ENCODE assay signal across 8 cellular contexts in the genomic region with DNA sequence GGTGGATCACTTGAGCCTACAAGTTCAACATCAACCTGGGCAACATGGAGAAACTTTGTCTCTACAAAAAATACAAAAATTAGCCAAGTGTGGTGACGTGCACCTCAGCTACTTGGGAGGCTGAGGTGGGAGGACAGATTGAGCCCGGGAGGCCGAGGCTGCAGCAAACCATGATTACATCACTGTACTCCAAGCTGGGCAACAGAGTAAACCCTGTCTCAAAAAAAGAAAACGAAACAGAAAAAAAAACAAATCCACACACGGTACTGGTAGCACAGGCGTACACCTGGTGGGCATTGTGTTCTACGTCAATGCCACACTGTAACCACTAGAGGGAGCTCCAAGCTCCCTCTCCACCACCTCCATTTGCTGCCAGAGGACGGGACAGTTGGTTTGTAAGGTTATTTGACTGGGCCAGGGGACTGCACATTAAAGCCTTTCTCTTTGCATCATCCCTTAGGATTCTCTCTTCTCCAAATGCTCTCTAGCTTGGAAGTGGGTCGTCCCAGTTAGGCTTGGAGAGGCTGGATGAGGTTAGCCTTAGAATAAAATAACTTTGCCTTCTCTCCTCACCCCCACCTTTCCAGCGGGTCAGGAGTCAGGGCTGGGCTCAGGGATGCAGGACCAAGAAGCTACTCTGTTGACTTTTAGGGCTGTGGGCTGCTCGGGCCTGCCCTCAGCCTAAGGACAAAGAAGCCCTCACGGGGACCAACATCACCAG.
DNase-seq lines count a peak whose midpoint lies in the region; ATAC-seq lines count a peak whose summit lies in the region.

No MANE protein-coding gene starts in this region.

- H3K27me3 ChIP-seq in right cardiac atrium (ENCODE audit: control insufficient read depth, insufficient read depth), result no peaks in the 10 kb centered on the region
- no peaks in the 10 kb centered on the region for H3K27me3 ChIP-seq in skeletal muscle tissue (ENCODE audit: control insufficient read depth in 3 of 3, insufficient read depth in 3 of 3, low read length in 3 of 3)

- H3K36me3 ChIP-seq in skeletal muscle tissue (ENCODE audit: control insufficient read depth in 3 of 3, insufficient read depth in 3 of 3, low read length in 3 of 3), result peaks cover 6 to 27% (median 6%) of the 10 kb centered on the region in 3 donors

- no peaks in the 10 kb centered on the region for H3K9me3 ChIP-seq in right cardiac atrium (ENCODE audit: control insufficient read depth, low read length)
- H3K9me3 ChIP-seq in skeletal muscle tissue (ENCODE audit: control insufficient read depth in 3 of 3, low read length in 3 of 3), result no peaks in the 10 kb centered on the region

- 35% methylated on average over 12 of the region's 12 CpGs for WGBS in right cardiac atrium

- ATAC-seq in GM21529 (IDR thresholded peaks at IDR 0.05; ENCODE audit: unreplicated experiment) (peak; percentile 65), right cardiac atrium (peak; percentile 56 to 71)

- intact Hi-C loops in right cardiac atrium (cut with DNase I), result loop anchor here (2.0 to 10.0 kb wide), 4 partner anchors 47 to 172 kb away; a partner anchor contains a TSS

- H3K4me1 ChIP-seq in right cardiac atrium (ENCODE audit: control insufficient read depth, insufficient read depth, low read length) (peaks cover 28% of the 10 kb centered on the region), skeletal muscle tissue (ENCODE audit: control insufficient read depth in 3 of 3, insufficient read depth in 3 of 3, low read length in 3 of 3) (peaks cover 30 to 66% (median 46%) of the 10 kb centered on the region in 3 donors)

- peak; percentile 57 for DNase-seq in NCI-H1436 (lab: John Stamatoyannopoulos, UW)
- DNase-seq in NCI-H1436 treated with DMSO at 0.1 percent for 48 hours (lab: John Stamatoyannopoulos, UW), result no peak
- peak in 47 of 76 experiments; percentile 4 to 60 (median 21) for DNase-seq in HUDEP-2 (lab: John Stamatoyannopoulos, UW; ENCODE audit: unreplicated experiment in 76 of 76)
- DNase-seq in SKM-1 (lab: John Stamatoyannopoulos, UW; ENCODE audit: unreplicated experiment), result peak; percentile 37
- peak; percentile 40 for DNase-seq in amniotic epithelial cell (ENCODE audit: low read depth)
- peak in 1 of 3 donors; percentile 59 for DNase-seq in right cardiac atrium

- no peak overlapping the region for H3K4me3 ChIP-seq in right cardiac atrium (ENCODE audit: low read length)
- no peak overlapping the region for H3K4me3 ChIP-seq in skeletal muscle tissue (ENCODE audit: low read length in 3 of 3)

- no peak overlapping the region for H3K9ac ChIP-seq in skeletal muscle tissue (ENCODE audit: low read depth in 1 of 3, low read length in 3 of 3)

- H3K27ac ChIP-seq in right cardiac atrium (ENCODE audit: low read length) (peak overlapping the region; percentile 79), skeletal muscle tissue (ENCODE audit: low read depth, low read length) (peak overlapping the region; percentile 23)
